8 cellular contexts compared by ENCODE assay signal in the genomic region with DNA sequence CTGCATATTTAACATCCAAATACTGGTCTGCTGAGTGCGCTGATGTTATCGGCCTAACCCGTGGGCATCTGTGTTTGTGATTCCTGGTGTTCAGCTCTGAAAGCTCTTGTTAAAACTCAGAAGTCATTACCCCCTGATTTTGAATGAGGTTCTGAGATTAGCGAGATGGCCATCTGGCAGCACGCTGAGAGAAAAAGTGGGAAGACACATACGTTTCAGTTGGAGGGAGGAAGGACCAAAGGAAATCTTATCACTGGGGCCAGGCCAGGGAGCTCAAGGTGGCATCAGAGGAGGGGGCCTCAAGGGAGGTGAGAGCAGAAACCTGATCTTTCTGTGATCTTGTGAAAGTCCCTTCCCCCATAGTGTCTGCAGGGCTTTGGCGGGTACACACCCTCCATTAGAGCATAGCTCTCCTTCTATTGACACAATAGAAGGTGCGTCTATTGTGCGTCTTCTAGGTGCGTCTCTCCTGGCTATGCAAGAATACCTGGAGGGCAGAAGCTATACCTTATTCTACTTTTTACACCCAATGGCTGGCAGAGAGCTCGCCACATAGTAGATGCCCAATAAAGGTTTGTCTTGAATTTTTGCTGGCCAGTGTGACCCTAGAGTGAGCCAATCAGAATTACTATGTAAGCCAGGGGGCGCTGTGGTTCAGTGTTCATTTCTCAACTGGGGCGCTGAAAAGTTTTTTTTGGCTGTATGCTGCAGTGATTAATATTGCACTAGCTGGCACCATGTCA.
DNase-seq lines count a peak whose midpoint lies in the region; ATAC-seq lines count a peak whose summit lies in the region.

No MANE protein-coding gene starts in this region.

- no peak for DNase-seq in Right ventricle myocardium superior
- no peak for DNase-seq in Right ventricle myocardium inferior (ENCODE audit: missing footprints)
- DNase-seq in T follicular helper cell (ENCODE audit: low read depth), result peak; percentile 38
- DNase-seq in amniotic epithelial cell (ENCODE audit: low read depth), result peak; percentile 17
- peak in 1 of 2 donors; percentile 79 for DNase-seq in left colon
- peak; percentile 22 for DNase-seq in stimulated activated CD8-positive, alpha-beta memory T cell treated with anti-CD3 and anti-CD28 coated beads, Interleukin-4, amount 100 ng/mL, for 24 hours (ENCODE audit: low read depth)
- DNase-seq in KG1 (lab: John Stamatoyannopoulos, UW), result no peak

- peak; percentile 52 for ATAC-seq in Right ventricle myocardium superior (ENCODE audit: poor library complexity)
- no peak for ATAC-seq in Right ventricle myocardium inferior
- ATAC-seq in left colon, result peak; percentile 83
- no peak for ATAC-seq in HG02938 (IDR thresholded peaks at IDR 0.05; ENCODE audit: unreplicated experiment)

- intact Hi-C loops in Right ventricle myocardium superior (cut with DNase I), result loop anchor here (10.0 kb wide), 1 partner anchor 159 kb away; no protein-coding TSS in a partner anchor
- intact Hi-C loops in Right ventricle myocardium inferior (cut with DNase I), result loop anchor here (2.0 to 10.0 kb wide), 2 partner anchors 155 to 181 kb away; no protein-coding TSS in a partner anchor
- intact Hi-C loops in left colon (cut with DNase I, micrococcal nuclease), result loop anchor here in 1 of 2 donors (10.0 kb wide), 1 partner anchor 159 kb away; no protein-coding TSS in a partner anchor

Comparison
In these comparisons a context has a peak if more than half of its experiments do, and no peak if none do; other contexts are left out.
1. ATAC-seq: peak in Right ventricle myocardium superior (single experiment) and left colon (single experiment); none in Right ventricle myocardium inferior (single experiment) and HG02938 (single experiment).
2. DNase-seq: peak in T follicular helper cell (single experiment), amniotic epithelial cell (single experiment) and stimulated activated CD8-positive, alpha-beta memory T cell treated with anti-CD3 and anti-CD28 coated beads, Interleukin-4, amount 100 ng/mL, for 24 hours (single experiment); none in Right ventricle myocardium superior (single experiment), Right ventricle myocardium inferior (single experiment) and KG1 (single experiment).